8 cellular contexts compared by ENCODE assay signal in genomic region chr5:94693043-94693822, GRCh38.
DNase-seq lines count a peak whose midpoint lies in the region; ATAC-seq and TF ChIP-seq lines count a peak whose summit lies in the region.

No MANE protein-coding gene starts in this region.

- ATAC-seq in Right ventricle myocardium inferior (peak; percentile 46), HG02885 (IDR thresholded peaks at IDR 0.05; ENCODE audit: poor library complexity, unreplicated experiment) (peak; percentile 83)

- H3K27me3 Mint-ChIP-seq in chondrocyte (ENCODE audit: low read depth) = no peaks in the 10 kb centered on the region

- no peak for DNase-seq in Right ventricle myocardium inferior (ENCODE audit: missing footprints)
- no peak for DNase-seq in cardiac septum (ENCODE audit: low spot score)
- DNase-seq in NCI-H460 (ENCODE audit: extremely low read depth, low read depth) = peak; percentile 86
- DNase-seq in chondrocyte (ENCODE audit: low spot score) = no peak
- peak; percentile 54 for DNase-seq in myocyte (ENCODE audit: low read depth)
- DNase-seq in stimulated activated CD4-positive, alpha-beta T cell treated with anti-CD3 and anti-CD28 coated beads, Interleukin-2, amount 100 ng/mL, for 48 hours = no peak
- DNase-seq in middle frontal gyrus (ENCODE audit: extremely low spot score, low spot score) = no peak

- H3K36me3 Mint-ChIP-seq in chondrocyte (ENCODE audit: low read depth) = no peaks in the 10 kb centered on the region

- H3K9me3 Mint-ChIP-seq in chondrocyte (ENCODE audit: low read depth) = no peaks in the 10 kb centered on the region

- no peak overlapping the region for H3K4me3 Mint-ChIP-seq in chondrocyte (ENCODE audit: unreplicated experiment)

- no peak overlapping the region for H3K27ac Mint-ChIP-seq in chondrocyte (ENCODE audit: unreplicated experiment)

- TF ChIP-seq CTCF in chondrocyte (IDR thresholded peaks at IDR 0.05) = peak; percentile 85

- peaks cover 14% of the 10 kb centered on the region for H3K4me1 Mint-ChIP-seq in chondrocyte (ENCODE audit: low read depth)

- intact Hi-C loops in Right ventricle myocardium inferior (cut with DNase I) (loop anchor here (5.0 kb wide), 1 partner anchor 166 kb away; no protein-coding TSS in a partner anchor), cardiac septum (cut with DNase I) (loop anchor here (10.0 kb wide), 1 partner anchor 168 kb away; no protein-coding TSS in a partner anchor)

Comparison
In these comparisons a context has a peak if more than half of its experiments do, and no peak if none do; other contexts are left out.
1. DNase-seq: peak in NCI-H460 (single experiment) and myocyte (single experiment); none in Right ventricle myocardium inferior (single experiment), cardiac septum (single experiment), chondrocyte (single experiment), stimulated activated CD4-positive, alpha-beta T cell treated with anti-CD3 and anti-CD28 coated beads, Interleukin-2, amount 100 ng/mL, for 48 hours (0 of 2) and middle frontal gyrus (single experiment).